Comparison of ENCODE assay signal across 8 cellular contexts in genomic region chr6:29722773-29723665, GRCh38. TPM values are rescaled to one million over a fixed set of nuclear protein-coding genes. Genes with fewer than 3 reads are reported as not detected.
DNase-seq lines count a peak whose midpoint lies in the region; ATAC-seq, FAIRE-seq and TF ChIP-seq lines count a peak whose summit lies in the region.

HLA-F (plus strand) TSS chr6:29723434; CDS start chr6:29723464, 30 bp downstream.

- TF ChIP-seq CTCF in foreskin keratinocyte (conservative IDR thresholded peaks at IDR 0.05) (peak; percentile 12), neural crest cell (conservative IDR thresholded peaks at IDR 0.05) (no peak)

- no peaks in the 10 kb centered on the region for H3K4me1 ChIP-seq in foreskin keratinocyte

- peaks cover 73% of the 10 kb centered on the region for H3K27me3 Mint-ChIP-seq in neural crest cell (ENCODE audit: low read depth)
- no peaks in the 10 kb centered on the region for H3K27me3 Mint-ChIP-seq in stimulated activated naive CD8-positive, alpha-beta T cell treated with anti-CD3 and anti-CD28 coated beads, Interleukin-15, Interleukin-2, amounts not matched to agents 100 ng/mL and 50 ng/mL, for 24 hours

- peak; percentile 60 for FAIRE-seq in RCC 7860 (lab: Jason Lieb, UNC)

- H3K4me3 Mint-ChIP-seq in neural crest cell, result peak within 1 kb of the TSS; percentile 81
- H3K4me3 Mint-ChIP-seq in stimulated activated naive CD8-positive, alpha-beta T cell treated with anti-CD3 and anti-CD28 coated beads, Interleukin-15, Interleukin-2, amounts not matched to agents 100 ng/mL and 50 ng/mL, for 24 hours, result peak within 1 kb of the TSS; percentile 93

- DNase-seq in Ammon's horn (ENCODE audit: low spot score) (peak; percentile 94), RCC 7860 (ENCODE audit: low spot score) (peak; percentile 58), activated gamma-delta T cell treated with Interleukin-2 at 50 U/mL for 16 hours (peak; percentile 78), foreskin keratinocyte (peak; percentile 82 to 90), neural crest cell (ENCODE audit: low read depth, low spot score) (peak; percentile 51)

- H3K36me3 Mint-ChIP-seq in neural crest cell (ENCODE audit: low read depth), result no peaks in the 10 kb centered on the region
- H3K36me3 Mint-ChIP-seq in stimulated activated naive CD8-positive, alpha-beta T cell treated with anti-CD3 and anti-CD28 coated beads, Interleukin-15, Interleukin-2, amounts not matched to agents 100 ng/mL and 50 ng/mL, for 24 hours (ENCODE audit: low read depth), result peaks cover 41% of the 10 kb centered on the region

- ATAC-seq in HG03354 (IDR thresholded peaks at IDR 0.05; ENCODE audit: poor library complexity, severe bottlenecking, unreplicated experiment) (peak; percentile 92), foreskin keratinocyte (peak; percentile 97)

- H3K27ac ChIP-seq in foreskin keratinocyte, result peak within 1 kb of the TSS; percentile 82

- H3K27me3 ChIP-seq in foreskin keratinocyte, result no peaks in the 10 kb centered on the region

- no peaks in the 10 kb centered on the region for H3K9me3 Mint-ChIP-seq in neural crest cell
- no peaks in the 10 kb centered on the region for H3K9me3 Mint-ChIP-seq in stimulated activated naive CD8-positive, alpha-beta T cell treated with anti-CD3 and anti-CD28 coated beads, Interleukin-15, Interleukin-2, amounts not matched to agents 100 ng/mL and 50 ng/mL, for 24 hours

- no peak within 1 kb of the TSS for H3K27ac Mint-ChIP-seq in neural crest cell (ENCODE audit: unreplicated experiment)
- H3K27ac Mint-ChIP-seq in stimulated activated naive CD8-positive, alpha-beta T cell treated with anti-CD3 and anti-CD28 coated beads, Interleukin-15, Interleukin-2, amounts not matched to agents 100 ng/mL and 50 ng/mL, for 24 hours, result peak within 1 kb of the TSS; percentile 95

- peak; percentile 83 for TF ChIP-seq POLR2A in GM19099 (IDR thresholded peaks at IDR 0.05; ENCODE audit: extremely low read depth, insufficient read length, low read depth)

- no peaks in the 10 kb centered on the region for H3K4me1 Mint-ChIP-seq in neural crest cell
- H3K4me1 Mint-ChIP-seq in stimulated activated naive CD8-positive, alpha-beta T cell treated with anti-CD3 and anti-CD28 coated beads, Interleukin-15, Interleukin-2, amounts not matched to agents 100 ng/mL and 50 ng/mL, for 24 hours (ENCODE audit: low read depth), result peaks cover 56% of the 10 kb centered on the region

RNA-seq across cellular contexts. Expression of gene HLA-F, which starts in this region (rescaled TPM):
- total RNA-seq in foreskin keratinocyte, result 35.3 and 55.5 TPM in 2 replicates
- 36.6 and 54.5 TPM in 2 replicates for polyA plus RNA-seq in foreskin keratinocyte
- 0.98 and 1.4 TPM in 2 replicates for total RNA-seq in neural crest cell

Comparison
In these comparisons a context has a peak if more than half of its experiments do, and no peak if none do; other contexts are left out.
1. Peak in every context shown above with its lines: DNase-seq, ATAC-seq and H3K27ac ChIP-seq.
2. RNA of gene HLA-F (total RNA-seq): 35.3 to 55.5 TPM in foreskin keratinocyte; 0.98 to 1.4 TPM in neural crest cell; every median in the first group is over 10 times any median in the second.